ENCODE assay signal across 18 cellular contexts in genomic region chr4:184669251-184669650, GRCh38. TPM values are rescaled to one million over a fixed set of nuclear protein-coding genes. Genes with fewer than 3 reads are reported as not detected.
DNase-seq lines count a peak whose midpoint lies in the region; ATAC-seq and TF ChIP-seq lines count a peak whose summit lies in the region.
"Had no signal": no experiment of that assay in that cellular context is flagged by ENCODE, and none has a peak within 500 bp of the region (broad histone marks: within the 10 kb centered on the region; RNA-seq: fewer than 3 reads in every experiment).

No MANE protein-coding gene starts in this region.

- H3K9me2 ChIP-seq in MM.1S (replicated peaks; ENCODE audit: insufficient read depth, low read length) = no peaks in the 10 kb centered on the region

- H3K79me2 ChIP-seq in MM.1S (ENCODE audit: low read length) = no peaks in the 10 kb centered on the region

- H3K27ac Mint-ChIP-seq in activated T-cell treated with anti-CD3 and anti-CD28 coated beads, Interleukin-2, amount 50 U/mL, for 24 hours = peak overlapping the region; percentile 6
- H3K27ac Mint-ChIP-seq: activated naive CD8-positive, alpha-beta T cell had no signal

- H3K4me1 Mint-ChIP-seq in activated T-cell treated with anti-CD3 and anti-CD28 coated beads, Interleukin-2, amount 50 U/mL, for 24 hours (ENCODE audit: low read depth) = peaks cover 24% of the 10 kb centered on the region
- H3K4me1 Mint-ChIP-seq in activated T-cell treated with anti-CD3 and anti-CD28 coated beads, Interleukin-2, amount 50 U/mL, for 4 hours (ENCODE audit: low read depth) = peaks cover 24% of the 10 kb centered on the region

- intact Hi-C loops in spleen (cut with DNase I; ENCODE audit: low total_unique reads) = no loop called here

- no peaks in the 10 kb centered on the region for H3K9me3 ChIP-seq in MM.1S (replicated peaks; ENCODE audit: insufficient read depth, low read length)
- H3K9me3 ChIP-seq in spleen = no peaks in the 10 kb centered on the region
- H3K9me3 ChIP-seq: Caco-2, stomach had no signal

- no peak for TF ChIP-seq CTCF in MM.1S (IDR thresholded peaks at IDR 0.05; ENCODE audit: low read length)
- no peak for TF ChIP-seq CTCF in spleen (IDR thresholded peaks at IDR 0.05 in 8 of 11, conservative IDR thresholded peaks at IDR 0.05 in 3 of 11)

- H3K27me3 Mint-ChIP-seq in activated T-cell treated with anti-CD3 and anti-CD28 coated beads, Interleukin-2, amount 50 U/mL, for 24 hours = no peaks in the 10 kb centered on the region
- no peaks in the 10 kb centered on the region for H3K27me3 Mint-ChIP-seq in activated T-cell treated with anti-CD3 and anti-CD28 coated beads, Interleukin-2, amount 50 U/mL, for 4 hours (ENCODE audit: low read depth)
- H3K27me3 Mint-ChIP-seq: activated naive CD8-positive, alpha-beta T cell had no signal

- H3K4me3 Mint-ChIP-seq in activated T-cell treated with anti-CD3 and anti-CD28 coated beads, Interleukin-2, amount 50 U/mL, for 24 hours = no peak overlapping the region
- H3K4me3 Mint-ChIP-seq in activated T-cell treated with anti-CD3 and anti-CD28 coated beads, Interleukin-2, amount 50 U/mL, for 4 hours = no peak overlapping the region
- H3K4me3 Mint-ChIP-seq: activated naive CD8-positive, alpha-beta T cell had no signal

- no peak overlapping the region for H3K9ac ChIP-seq in MM.1S (ENCODE audit: low read length)

- H3K36me3 ChIP-seq in MM.1S (replicated peaks; ENCODE audit: insufficient read depth, low read length) (no peaks in the 10 kb centered on the region), spleen (peaks cover 0 to 89% (median 28%) of the 10 kb centered on the region in 6 donors)

- H3K4me3 ChIP-seq in MM.1S (ENCODE audit: low read length) (no peak overlapping the region), spleen (peak overlapping the region in 1 of 8 donors; percentile 22)
- H3K4me3 ChIP-seq: K562, stomach had no signal

- H3K9me3 Mint-ChIP-seq in activated T-cell treated with anti-CD3 and anti-CD28 coated beads, Interleukin-2, amount 50 U/mL, for 24 hours = no peaks in the 10 kb centered on the region
- no peaks in the 10 kb centered on the region for H3K9me3 Mint-ChIP-seq in activated T-cell treated with anti-CD3 and anti-CD28 coated beads, Interleukin-2, amount 50 U/mL, for 4 hours

- 92 to 95% (median 94%) methylated on average over 7 of the region's 7 CpGs for WGBS in spleen, 5 donors

- H3K27ac ChIP-seq in MM.1S (ENCODE audit: low read length) (peak overlapping the region; percentile 66; the same call in 1 of the 2 replicates), spleen (peak overlapping the region in 6 of 8 donors; percentile 31 to 86 (median 77))

- DNase-seq in activated T-cell treated with anti-CD3 and anti-CD28 coated beads, Interleukin-2, amount 50 U/mL, for 24 hours = no peak
- no peak for DNase-seq in activated T-cell treated with anti-CD3 and anti-CD28 coated beads, Interleukin-2, amount 50 U/mL, for 4 hours
- DNase-seq in MM.1S (no peak), cerebellum (ENCODE audit: low spot score) (peak; percentile 47), spleen (no peak), hepatic stellate cell (ENCODE audit: low spot score) (no peak)
- DNase-seq: Caco-2; NCI-H1092; NCI-H2081 treated with DMSO at 0.1 percent for 48 hours; NCI-H510A; occipital lobe; right cardiac atrium; stimulated activated CD4-positive, alpha-beta T cell treated with anti-CD3 and anti-CD28 coated beads, Interleukin-2, amount 100 ng/mL, for 24 hours; stomach had no signal

- peaks cover 77% of the 10 kb centered on the region for H3K36me3 Mint-ChIP-seq in activated T-cell treated with anti-CD3 and anti-CD28 coated beads, Interleukin-2, amount 50 U/mL, for 24 hours (ENCODE audit: low read depth)
- peaks cover 26% of the 10 kb centered on the region for H3K36me3 Mint-ChIP-seq in activated T-cell treated with anti-CD3 and anti-CD28 coated beads, Interleukin-2, amount 50 U/mL, for 4 hours (ENCODE audit: insufficient read depth)

- no peak for ATAC-seq in activated T-cell treated with anti-CD3 and anti-CD28 coated beads, Interleukin-2, amount 50 U/mL, for 4 hours
- no peak for ATAC-seq in GM18858 (IDR thresholded peaks at IDR 0.05; ENCODE audit: unreplicated experiment)
- ATAC-seq: esophagus mucosa, K562, right cardiac atrium had no signal

- peaks cover 16% of the 10 kb centered on the region for H3F3A ChIP-seq in MM.1S (ENCODE audit: insufficient read depth, low read length)

- H3K4me2 ChIP-seq in MM.1S (ENCODE audit: low read depth, low read length) = peak overlapping the region; percentile 56; the same call in 1 of the 2 replicates

- H3K4me1 ChIP-seq in MM.1S (ENCODE audit: low read length) (peaks cover 40% of the 10 kb centered on the region), spleen (peaks cover 4 to 35% (median 16%) of the 10 kb centered on the region in 6 donors)
- H3K4me1 ChIP-seq: Caco-2 had no signal

- H2AFZ ChIP-seq in MM.1S (ENCODE audit: low read length) = peak overlapping the region; percentile 14; the same call in 1 of the 2 replicates

- H3K27me3 ChIP-seq in MM.1S (replicated peaks; ENCODE audit: insufficient read depth, low read length) (no peaks in the 10 kb centered on the region), spleen (replicated peaks in 1 of 7) (no peaks in the 10 kb centered on the region)
- H3K27me3 ChIP-seq: stomach had no signal

- TF ChIP-seq POLR2A in spleen (IDR thresholded peaks at IDR 0.05) = no peak

- H4K20me1 ChIP-seq in MM.1S (ENCODE audit: insufficient read depth, low read length) = no peaks in the 10 kb centered on the region

RNA-seq across cellular contexts. Expression of gene PRIMPOL, which starts 19.7 kb away (rescaled TPM):
- 1 to 10 TPM; 6.6 to 6.9 (median 6.7) TPM for total RNA-seq in activated T-cell treated with anti-CD3 and anti-CD28 coated beads, Interleukin-2, amount 50 U/mL, for 4 hours
- 24.5 TPM for total RNA-seq in cerebellum
- total RNA-seq in spleen = 10 to 100 TPM; 17.0 to 46.7 (median 22.8) TPM
- 10 to 100 TPM; 27.1 to 39.9 (median 39.2) TPM for polyA plus RNA-seq in spleen

RNA-seq across cellular contexts. Expression of gene CASP3, which starts 20.0 kb away (rescaled TPM):
- 10 to 100 TPM; 38.0 to 39.5 (median 38.6) TPM for total RNA-seq in activated T-cell treated with anti-CD3 and anti-CD28 coated beads, Interleukin-2, amount 50 U/mL, for 4 hours
- total RNA-seq in cerebellum (54.3 TPM), spleen (10 to 100 TPM; 26.1 to 48.3 (median 30.3) TPM)
- 10 to 100 TPM; 12.1 to 21.2 (median 20.2) TPM for polyA plus RNA-seq in spleen
